In the genomic region with DNA sequence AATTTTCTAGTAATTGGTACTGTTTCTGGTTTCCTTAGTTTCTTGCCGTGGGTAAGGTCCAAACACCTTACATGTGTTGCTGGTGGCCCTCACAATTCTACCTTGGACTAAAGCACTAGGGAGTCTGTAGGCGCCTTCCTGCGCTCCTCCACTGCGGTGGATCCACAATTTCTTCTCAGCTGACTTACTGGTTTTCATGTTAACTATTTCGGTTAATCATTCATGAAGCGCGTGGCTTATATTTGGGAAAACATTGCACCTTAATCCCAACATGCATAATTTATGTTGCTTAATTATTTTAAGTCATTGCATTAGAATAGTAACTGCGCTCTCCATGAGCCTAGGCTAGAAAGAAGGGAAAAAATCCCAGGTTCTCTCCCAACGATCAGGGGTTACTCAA, we compare ENCODE assay signal across 8 cellular contexts. TPM values are rescaled to one million over a fixed set of nuclear protein-coding genes. Genes with fewer than 3 reads are reported as not detected.
DNase-seq lines count a peak whose midpoint lies in the region; ATAC-seq and TF ChIP-seq lines count a peak whose summit lies in the region.

No MANE protein-coding gene starts in this region.

- H3K4me1 ChIP-seq in HUES64 (ENCODE audit: insufficient read depth, low read length) (peaks cover 12% of the 10 kb centered on the region), body of pancreas (peaks cover 35% of the 10 kb centered on the region), lung (ENCODE audit: control insufficient read depth in 2 of 2, insufficient read depth in 2 of 2, low read length in 2 of 2) (peaks cover 0 to 5% of the 10 kb centered on the region in 2 donors), urinary bladder (ENCODE audit: insufficient read depth) (no peaks in the 10 kb centered on the region)

- H3K27ac ChIP-seq in HUES64 (ENCODE audit: low read depth, low read length), result peak overlapping the region; percentile 91
- peak overlapping the region; percentile 95 to 98 (median 96) for H3K27ac ChIP-seq in body of pancreas
- peak overlapping the region; percentile 99 for H3K27ac ChIP-seq in lung (ENCODE audit: low read depth in 1 of 2, low read length in 1 of 2)
- H3K27ac ChIP-seq in urinary bladder (ENCODE audit: low read depth), result peak overlapping the region; percentile 97

- ATAC-seq in body of pancreas (peak; percentile 16), lung (ENCODE audit: insufficient read depth, low FRiP score) (no peak)

- peaks cover 5% of the 10 kb centered on the region; the same call in 1 of the 2 replicates for H3K27me3 ChIP-seq in HUES64 (ENCODE audit: insufficient read depth, low read length)
- no peaks in the 10 kb centered on the region for H3K27me3 ChIP-seq in body of pancreas
- no peaks in the 10 kb centered on the region for H3K27me3 ChIP-seq in lung (ENCODE audit: control insufficient read depth, insufficient read depth)

- peak overlapping the region; percentile 89 for H3K9ac ChIP-seq in HUES64 (ENCODE audit: low read depth, low read length)

- DNase-seq in AG09309 (ENCODE audit: low read depth), result no peak
- peak in 3 of 4 donors; percentile 21 to 35 (median 23) for DNase-seq in body of pancreas
- DNase-seq in lung (ENCODE audit: low spot score), result no peak
- no peak for DNase-seq in stimulated activated CD4-positive, alpha-beta T cell treated with anti-CD3 and anti-CD28 coated beads, Interleukin-2, amount 100 ng/mL, for 24 hours
- no peak for DNase-seq in 8988T
- no peak for DNase-seq in cortex of kidney (lab: John Stamatoyannopoulos, UW)

- H3K36me3 ChIP-seq in HUES64 (ENCODE audit: insufficient read depth, low read length) (peaks cover 3% of the 10 kb centered on the region; the same call in 1 of the 2 replicates), body of pancreas (replicated peaks in 1 of 2; ENCODE audit: insufficient read depth in 1 of 2, low read depth in 2 of 2) (no peaks in the 10 kb centered on the region), lung (ENCODE audit: control insufficient read depth in 2 of 2, insufficient read depth in 2 of 2, low read length in 2 of 2) (no peaks in the 10 kb centered on the region), urinary bladder (ENCODE audit: insufficient read depth) (no peaks in the 10 kb centered on the region)

- no peak for TF ChIP-seq CTCF in AG09309 (IDR thresholded peaks at IDR 0.05; ENCODE audit: control insufficient read depth, insufficient read depth, low read depth, low read length, missing control alignments)
- no peak for TF ChIP-seq CTCF in body of pancreas (IDR thresholded peaks at IDR 0.05)
- TF ChIP-seq CTCF in lung (IDR thresholded peaks at IDR 0.05; ENCODE audit: control extremely low read depth, extremely low read depth), result no peak

- H3K9me3 ChIP-seq in HUES64 (ENCODE audit: insufficient read depth, low read depth, low read length) (no peaks in the 10 kb centered on the region), body of pancreas (no peaks in the 10 kb centered on the region), lung (ENCODE audit: control insufficient read depth in 2 of 2, insufficient read depth in 1 of 2, low read length in 1 of 2) (no peaks in the 10 kb centered on the region)

- intact Hi-C loops in body of pancreas (cut with DNase I), result no loop called here

- WGBS in HUES64, result 32% methylated on average over 9 of the region's 9 CpGs
- 3 to 8% methylated on average over 9 of the region's 9 CpGs for WGBS in body of pancreas, 2 donors
- 24 to 26% methylated on average over 9 of the region's 9 CpGs for WGBS in lung, 2 donors
- 8% methylated on average over 9 of the region's 9 CpGs for WGBS in urinary bladder

- TF ChIP-seq POLR2A in body of pancreas (IDR thresholded peaks at IDR 0.05), result no peak

- H3K4me3 ChIP-seq in AG09309 (ENCODE audit: control insufficient read depth, low read depth, low read length) (peak overlapping the region; percentile 53), HUES64 (ENCODE audit: low read length) (peak overlapping the region; percentile 92), body of pancreas (peak overlapping the region; percentile 79 to 94), lung (peak overlapping the region; percentile 75), urinary bladder (ENCODE audit: low read depth, low read length) (peak overlapping the region; percentile 80)

RNA-seq across cellular contexts. Expression of a gene that starts 37.7 kb away (rescaled TPM):
- polyA plus RNA-seq in HUES64 (2013, experiment 1 of 2), result 34.7 TPM
- 36.5 TPM for polyA plus RNA-seq in HUES64 (2013, experiment 2 of 2)
- total RNA-seq in body of pancreas, result 10 to 100 TPM; 27.5 to 81.4 TPM
- 100 to 1,000 TPM in 1 of 2 donors, 10 to 100 TPM in 1; 54.6 to 143 TPM for total RNA-seq in lung
- polyA plus RNA-seq in lung, result 10 to 100 TPM; 20.9 to 21.1 TPM
- total RNA-seq in urinary bladder, result 148 TPM
- polyA plus RNA-seq in urinary bladder, result 29.8 TPM

Comparison
In these comparisons a context has a peak if more than half of its experiments do, and no peak if none do; other contexts are left out.
1. DNase-seq: peak in body of pancreas (3 of 4); none in AG09309 (single experiment), lung (single experiment), stimulated activated CD4-positive, alpha-beta T cell treated with anti-CD3 and anti-CD28 coated beads, Interleukin-2, amount 100 ng/mL, for 24 hours (0 of 2), 8988T (single experiment) and cortex of kidney (single experiment).
2. Peak in every context shown above with its lines, with median percentiles within 50 percentile points of each other: H3K4me3 ChIP-seq and H3K27ac ChIP-seq.